Comparison of ENCODE assay signal across 1 cellular context in the genomic region with DNA sequence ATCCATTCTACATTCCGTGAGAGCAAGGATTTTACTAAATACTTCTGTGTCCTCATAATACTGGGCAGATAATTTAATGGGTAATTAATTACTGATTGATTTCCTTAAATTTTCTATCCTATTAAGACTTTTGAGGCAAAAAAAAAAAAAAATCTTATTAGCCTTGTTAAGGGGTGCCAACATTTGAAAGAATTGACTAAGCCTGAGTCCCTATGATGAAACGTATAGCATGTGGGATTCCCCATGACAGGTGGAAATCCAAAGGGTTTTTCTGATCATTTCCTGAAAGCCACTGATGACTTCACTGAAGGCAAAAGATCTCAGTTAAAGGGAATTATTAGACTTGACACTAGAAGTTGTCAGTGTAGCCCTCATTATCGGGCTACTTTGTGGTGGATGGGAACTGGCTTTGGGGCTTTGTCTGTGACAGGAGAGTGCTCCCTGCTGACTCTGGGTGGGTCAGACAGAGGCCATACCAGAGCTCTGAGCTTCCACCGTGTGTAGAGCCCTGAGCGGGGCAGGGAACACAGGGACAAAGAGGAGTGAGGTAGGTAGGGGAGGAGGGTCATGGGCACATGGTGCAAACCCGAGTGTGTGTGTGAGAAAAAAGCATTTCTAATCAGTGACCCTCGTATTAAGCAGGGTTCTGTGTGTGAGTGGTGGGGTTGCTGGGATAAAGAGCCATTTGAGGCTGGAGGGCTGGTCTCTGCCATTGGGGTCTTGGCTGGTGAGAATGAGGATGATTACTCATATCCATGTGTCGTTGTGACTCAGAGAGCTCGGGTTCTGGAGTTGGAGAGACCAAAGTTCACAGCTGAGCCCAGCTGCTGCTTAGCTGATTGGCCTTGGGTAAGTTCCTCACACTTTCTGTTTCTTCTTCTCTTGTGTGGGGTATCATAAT.
TF ChIP-seq lines count a peak whose summit lies in the region.

No MANE protein-coding gene starts in this region.

TF ChIP-seq in GM12878, 131 proteins besides CTCF, POLR2A, EP300 and RAD21 (continued from another document and continues in another):
- TF ChIP-seq, protein P1, sequence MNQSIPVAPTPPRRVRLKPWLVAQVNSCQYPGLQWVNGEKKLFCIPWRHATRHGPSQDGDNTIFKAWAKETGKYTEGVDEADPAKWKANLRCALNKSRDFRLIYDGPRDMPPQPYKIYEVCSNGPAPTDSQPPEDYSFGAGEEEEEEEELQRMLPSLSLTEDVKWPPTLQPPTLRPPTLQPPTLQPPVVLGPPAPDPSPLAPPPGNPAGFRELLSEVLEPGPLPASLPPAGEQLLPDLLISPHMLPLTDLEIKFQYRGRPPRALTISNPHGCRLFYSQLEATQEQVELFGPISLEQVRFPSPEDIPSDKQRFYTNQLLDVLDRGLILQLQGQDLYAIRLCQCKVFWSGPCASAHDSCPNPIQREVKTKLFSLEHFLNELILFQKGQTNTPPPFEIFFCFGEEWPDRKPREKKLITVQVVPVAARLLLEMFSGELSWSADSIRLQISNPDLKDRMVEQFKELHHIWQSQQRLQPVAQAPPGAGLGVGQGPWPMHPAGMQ (IDR thresholded peaks at IDR 0.05; ENCODE audit: borderline replicate concordance): no peak
- TF ChIP-seq JUNB (IDR thresholded peaks at IDR 0.05) (peak; percentile 95), MYC (IDR thresholded peaks at IDR 0.05; ENCODE audit: insufficient read depth, insufficient read length, insufficient replicate concordance, low read length, severe bottlenecking) (no peak), CHD2 (IDR thresholded peaks at IDR 0.05; ENCODE audit: borderline replicate concordance, low read depth, low read length) (no peak; the same call in 1 of the 2 replicates), MYB (IDR thresholded peaks at IDR 0.05; ENCODE audit: borderline replicate concordance, low read depth, low read length) (no peak), CBFB (IDR thresholded peaks at IDR 0.05; ENCODE audit: low read depth) (no peak; the same call in 1 of the 2 replicates), RCOR1 (conservative IDR thresholded peaks at IDR 0.05; ENCODE audit: low read depth, low read length) (no peak), MTA3 (IDR thresholded peaks at IDR 0.05; ENCODE audit: borderline replicate concordance, low read length) (peak; percentile 56; the same call in 1 of the 2 replicates), SMAD5 (IDR thresholded peaks at IDR 0.05; ENCODE audit: low read depth) (no peak), GATAD2B (conservative IDR thresholded peaks at IDR 0.05; ENCODE audit: low read depth) (peak; percentile 74; the same call in 1 of the 2 replicates), KAT2A (conservative IDR thresholded peaks at IDR 0.05; ENCODE audit: control insufficient read depth, low read depth, low read length) (no peak), SUZ12 (IDR thresholded peaks at IDR 0.05; ENCODE audit: unreplicated experiment) (no peak), STAT1 (conservative IDR thresholded peaks at IDR 0.05) (no peak), SIN3A (IDR thresholded peaks at IDR 0.05; ENCODE audit: low read depth, low read length) (no peak), TCF3 (IDR thresholded peaks at IDR 0.05; ENCODE audit: borderline replicate concordance, insufficient read depth, low read depth, low read length) (peak; percentile 99), NR2C2 (IDR thresholded peaks at IDR 0.05; ENCODE audit: borderline replicate concordance, control insufficient read depth, insufficient read length, low read depth) (no peak), HCFC1 (IDR thresholded peaks at IDR 0.05; ENCODE audit: low read length) (no peak), TARDBP (IDR thresholded peaks at IDR 0.05; ENCODE audit: borderline replicate concordance) (no peak), NR2C1 (IDR thresholded peaks at IDR 0.05) (peak; percentile 43; the same call in 1 of the 2 replicates), CREM (IDR thresholded peaks at IDR 0.05; ENCODE audit: low read depth) (peak; percentile 63; the same call in 1 of the 2 replicates), IRF4 (IDR thresholded peaks at IDR 0.05; ENCODE audit: low read depth, low read length) (peak; percentile 99), TCF7 (IDR thresholded peaks at IDR 0.05; ENCODE audit: borderline replicate concordance) (no peak), ZNF207 (IDR thresholded peaks at IDR 0.05; ENCODE audit: borderline replicate concordance) (no peak; the same call in 1 of the 2 replicates), ASH2L (IDR thresholded peaks at IDR 0.05; ENCODE audit: borderline replicate concordance, low read depth) (no peak), BCL11A (IDR thresholded peaks at IDR 0.05; ENCODE audit: low read depth, low read length) (peak; percentile 88), SREBF2 (IDR thresholded peaks at IDR 0.05; ENCODE audit: low read length) (no peak), FOXK2 (IDR thresholded peaks at IDR 0.05) (peak; percentile 57; the same call in 1 of the 2 replicates), RELA (IDR thresholded peaks at IDR 0.05; ENCODE audit: borderline replicate concordance, partially characterized antibody) (no peak), SMC3 (IDR thresholded peaks at IDR 0.05; ENCODE audit: borderline replicate concordance, low read length) (peak; percentile 6; the same call in 1 of the 2 replicates), TBL1XR1 (IDR thresholded peaks at IDR 0.05; ENCODE audit: low read depth, low read length) (peak; percentile 13; the same call in 1 of the 2 replicates), BACH1 (IDR thresholded peaks at IDR 0.05; ENCODE audit: borderline replicate concordance) (peak; percentile 63; the same call in 1 of the 2 replicates), ZNF384 (IDR thresholded peaks at IDR 0.05; ENCODE audit: borderline replicate concordance, low read depth, low read length) (no peak), SPI1 (IDR thresholded peaks at IDR 0.05; ENCODE audit: borderline replicate concordance, insufficient read depth, low read depth, low read length) (peak; percentile 57; the same call in 1 of the 2 replicates), BRCA1 (IDR thresholded peaks at IDR 0.05; ENCODE audit: low read depth, low read length) (no peak)
- TF ChIP-seq, protein P2, sequence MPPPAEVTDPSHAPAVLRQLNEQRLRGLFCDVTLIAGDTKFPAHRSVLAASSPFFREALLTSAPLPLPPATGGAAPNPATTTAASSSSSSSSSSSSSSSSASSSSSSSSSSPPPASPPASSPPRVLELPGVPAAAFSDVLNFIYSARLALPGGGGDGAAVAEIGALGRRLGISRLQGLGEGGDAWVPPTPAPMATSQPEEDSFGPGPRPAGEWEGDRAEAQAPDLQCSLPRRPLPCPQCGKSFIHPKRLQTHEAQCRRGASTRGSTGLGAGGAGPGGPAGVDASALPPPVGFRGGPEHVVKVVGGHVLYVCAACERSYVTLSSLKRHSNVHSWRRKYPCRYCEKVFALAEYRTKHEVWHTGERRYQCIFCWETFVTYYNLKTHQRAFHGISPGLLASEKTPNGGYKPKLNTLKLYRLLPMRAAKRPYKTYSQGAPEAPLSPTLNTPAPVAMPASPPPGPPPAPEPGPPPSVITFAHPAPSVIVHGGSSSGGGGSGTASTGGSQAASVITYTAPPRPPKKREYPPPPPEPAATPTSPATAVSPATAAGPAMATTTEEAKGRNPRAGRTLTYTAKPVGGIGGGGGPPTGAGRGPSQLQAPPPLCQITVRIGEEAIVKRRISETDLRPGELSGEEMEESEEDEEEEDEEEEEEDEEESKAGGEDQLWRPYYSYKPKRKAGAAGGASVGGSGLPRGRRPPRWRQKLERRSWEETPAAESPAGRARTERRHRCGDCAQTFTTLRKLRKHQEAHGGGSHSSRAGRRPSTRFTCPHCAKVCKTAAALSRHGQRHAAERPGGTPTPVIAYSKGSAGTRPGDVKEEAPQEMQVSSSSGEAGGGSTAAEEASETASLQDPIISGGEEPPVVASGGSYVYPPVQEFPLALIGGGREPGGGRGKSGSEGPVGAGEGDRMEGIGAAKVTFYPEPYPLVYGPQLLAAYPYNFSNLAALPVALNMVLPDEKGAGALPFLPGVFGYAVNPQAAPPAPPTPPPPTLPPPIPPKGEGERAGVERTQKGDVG (CRISPR knock-in tag; IDR thresholded peaks at IDR 0.05): no peak
- TF ChIP-seq, protein P3, sequence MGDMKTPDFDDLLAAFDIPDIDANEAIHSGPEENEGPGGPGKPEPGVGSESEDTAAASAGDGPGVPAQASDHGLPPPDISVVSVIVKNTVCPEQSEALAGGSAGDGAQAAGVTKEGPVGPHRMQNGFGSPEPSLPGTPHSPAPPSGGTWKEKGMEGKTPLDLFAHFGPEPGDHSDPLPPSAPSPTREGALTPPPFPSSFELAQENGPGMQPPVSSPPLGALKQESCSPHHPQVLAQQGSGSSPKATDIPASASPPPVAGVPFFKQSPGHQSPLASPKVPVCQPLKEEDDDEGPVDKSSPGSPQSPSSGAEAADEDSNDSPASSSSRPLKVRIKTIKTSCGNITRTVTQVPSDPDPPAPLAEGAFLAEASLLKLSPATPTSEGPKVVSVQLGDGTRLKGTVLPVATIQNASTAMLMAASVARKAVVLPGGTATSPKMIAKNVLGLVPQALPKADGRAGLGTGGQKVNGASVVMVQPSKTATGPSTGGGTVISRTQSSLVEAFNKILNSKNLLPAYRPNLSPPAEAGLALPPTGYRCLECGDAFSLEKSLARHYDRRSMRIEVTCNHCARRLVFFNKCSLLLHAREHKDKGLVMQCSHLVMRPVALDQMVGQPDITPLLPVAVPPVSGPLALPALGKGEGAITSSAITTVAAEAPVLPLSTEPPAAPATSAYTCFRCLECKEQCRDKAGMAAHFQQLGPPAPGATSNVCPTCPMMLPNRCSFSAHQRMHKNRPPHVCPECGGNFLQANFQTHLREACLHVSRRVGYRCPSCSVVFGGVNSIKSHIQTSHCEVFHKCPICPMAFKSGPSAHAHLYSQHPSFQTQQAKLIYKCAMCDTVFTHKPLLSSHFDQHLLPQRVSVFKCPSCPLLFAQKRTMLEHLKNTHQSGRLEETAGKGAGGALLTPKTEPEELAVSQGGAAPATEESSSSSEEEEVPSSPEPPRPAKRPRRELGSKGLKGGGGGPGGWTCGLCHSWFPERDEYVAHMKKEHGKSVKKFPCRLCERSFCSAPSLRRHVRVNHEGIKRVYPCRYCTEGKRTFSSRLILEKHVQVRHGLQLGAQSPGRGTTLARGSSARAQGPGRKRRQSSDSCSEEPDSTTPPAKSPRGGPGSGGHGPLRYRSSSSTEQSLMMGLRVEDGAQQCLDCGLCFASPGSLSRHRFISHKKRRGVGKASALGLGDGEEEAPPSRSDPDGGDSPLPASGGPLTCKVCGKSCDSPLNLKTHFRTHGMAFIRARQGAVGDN (IDR thresholded peaks at IDR 0.05): peak; percentile 71
- TF ChIP-seq, protein P4, sequence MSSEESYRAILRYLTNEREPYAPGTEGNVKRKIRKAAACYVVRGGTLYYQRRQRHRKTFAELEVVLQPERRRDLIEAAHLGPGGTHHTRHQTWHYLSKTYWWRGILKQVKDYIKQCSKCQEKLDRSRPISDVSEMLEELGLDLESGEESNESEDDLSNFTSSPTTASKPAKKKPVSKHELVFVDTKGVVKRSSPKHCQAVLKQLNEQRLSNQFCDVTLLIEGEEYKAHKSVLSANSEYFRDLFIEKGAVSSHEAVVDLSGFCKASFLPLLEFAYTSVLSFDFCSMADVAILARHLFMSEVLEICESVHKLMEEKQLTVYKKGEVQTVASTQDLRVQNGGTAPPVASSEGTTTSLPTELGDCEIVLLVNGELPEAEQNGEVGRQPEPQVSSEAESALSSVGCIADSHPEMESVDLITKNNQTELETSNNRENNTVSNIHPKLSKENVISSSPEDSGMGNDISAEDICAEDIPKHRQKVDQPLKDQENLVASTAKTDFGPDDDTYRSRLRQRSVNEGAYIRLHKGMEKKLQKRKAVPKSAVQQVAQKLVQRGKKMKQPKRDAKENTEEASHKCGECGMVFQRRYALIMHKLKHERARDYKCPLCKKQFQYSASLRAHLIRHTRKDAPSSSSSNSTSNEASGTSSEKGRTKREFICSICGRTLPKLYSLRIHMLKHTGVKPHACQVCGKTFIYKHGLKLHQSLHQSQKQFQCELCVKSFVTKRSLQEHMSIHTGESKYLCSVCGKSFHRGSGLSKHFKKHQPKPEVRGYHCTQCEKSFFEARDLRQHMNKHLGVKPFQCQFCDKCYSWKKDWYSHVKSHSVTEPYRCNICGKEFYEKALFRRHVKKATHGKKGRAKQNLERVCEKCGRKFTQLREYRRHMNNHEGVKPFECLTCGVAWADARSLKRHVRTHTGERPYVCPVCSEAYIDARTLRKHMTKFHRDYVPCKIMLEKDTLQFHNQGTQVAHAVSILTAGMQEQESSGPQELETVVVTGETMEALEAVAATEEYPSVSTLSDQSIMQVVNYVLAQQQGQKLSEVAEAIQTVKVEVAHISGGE (CRISPR knock-in tag; IDR thresholded peaks at IDR 0.05): no peak
- TF ChIP-seq, protein P5, sequence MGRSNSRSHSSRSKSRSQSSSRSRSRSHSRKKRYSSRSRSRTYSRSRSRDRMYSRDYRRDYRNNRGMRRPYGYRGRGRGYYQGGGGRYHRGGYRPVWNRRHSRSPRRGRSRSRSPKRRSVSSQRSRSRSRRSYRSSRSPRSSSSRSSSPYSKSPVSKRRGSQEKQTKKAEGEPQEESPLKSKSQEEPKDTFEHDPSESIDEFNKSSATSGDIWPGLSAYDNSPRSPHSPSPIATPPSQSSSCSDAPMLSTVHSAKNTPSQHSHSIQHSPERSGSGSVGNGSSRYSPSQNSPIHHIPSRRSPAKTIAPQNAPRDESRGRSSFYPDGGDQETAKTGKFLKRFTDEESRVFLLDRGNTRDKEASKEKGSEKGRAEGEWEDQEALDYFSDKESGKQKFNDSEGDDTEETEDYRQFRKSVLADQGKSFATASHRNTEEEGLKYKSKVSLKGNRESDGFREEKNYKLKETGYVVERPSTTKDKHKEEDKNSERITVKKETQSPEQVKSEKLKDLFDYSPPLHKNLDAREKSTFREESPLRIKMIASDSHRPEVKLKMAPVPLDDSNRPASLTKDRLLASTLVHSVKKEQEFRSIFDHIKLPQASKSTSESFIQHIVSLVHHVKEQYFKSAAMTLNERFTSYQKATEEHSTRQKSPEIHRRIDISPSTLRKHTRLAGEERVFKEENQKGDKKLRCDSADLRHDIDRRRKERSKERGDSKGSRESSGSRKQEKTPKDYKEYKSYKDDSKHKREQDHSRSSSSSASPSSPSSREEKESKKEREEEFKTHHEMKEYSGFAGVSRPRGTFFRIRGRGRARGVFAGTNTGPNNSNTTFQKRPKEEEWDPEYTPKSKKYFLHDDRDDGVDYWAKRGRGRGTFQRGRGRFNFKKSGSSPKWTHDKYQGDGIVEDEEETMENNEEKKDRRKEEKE (IDR thresholded peaks at IDR 0.05): no peak
- TF ChIP-seq, protein P6, sequence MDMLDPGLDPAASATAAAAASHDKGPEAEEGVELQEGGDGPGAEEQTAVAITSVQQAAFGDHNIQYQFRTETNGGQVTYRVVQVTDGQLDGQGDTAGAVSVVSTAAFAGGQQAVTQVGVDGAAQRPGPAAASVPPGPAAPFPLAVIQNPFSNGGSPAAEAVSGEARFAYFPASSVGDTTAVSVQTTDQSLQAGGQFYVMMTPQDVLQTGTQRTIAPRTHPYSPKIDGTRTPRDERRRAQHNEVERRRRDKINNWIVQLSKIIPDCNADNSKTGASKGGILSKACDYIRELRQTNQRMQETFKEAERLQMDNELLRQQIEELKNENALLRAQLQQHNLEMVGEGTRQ (IDR thresholded peaks at IDR 0.05; ENCODE audit: borderline replicate concordance, low read depth, low read length): no peak
- TF ChIP-seq, protein P7, sequence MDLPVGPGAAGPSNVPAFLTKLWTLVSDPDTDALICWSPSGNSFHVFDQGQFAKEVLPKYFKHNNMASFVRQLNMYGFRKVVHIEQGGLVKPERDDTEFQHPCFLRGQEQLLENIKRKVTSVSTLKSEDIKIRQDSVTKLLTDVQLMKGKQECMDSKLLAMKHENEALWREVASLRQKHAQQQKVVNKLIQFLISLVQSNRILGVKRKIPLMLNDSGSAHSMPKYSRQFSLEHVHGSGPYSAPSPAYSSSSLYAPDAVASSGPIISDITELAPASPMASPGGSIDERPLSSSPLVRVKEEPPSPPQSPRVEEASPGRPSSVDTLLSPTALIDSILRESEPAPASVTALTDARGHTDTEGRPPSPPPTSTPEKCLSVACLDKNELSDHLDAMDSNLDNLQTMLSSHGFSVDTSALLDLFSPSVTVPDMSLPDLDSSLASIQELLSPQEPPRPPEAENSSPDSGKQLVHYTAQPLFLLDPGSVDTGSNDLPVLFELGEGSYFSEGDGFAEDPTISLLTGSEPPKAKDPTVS (IDR thresholded peaks at IDR 0.05; ENCODE audit: low read depth, low read length): no peak
